ENCODE assay signal across 16 cellular contexts in the genomic region with DNA sequence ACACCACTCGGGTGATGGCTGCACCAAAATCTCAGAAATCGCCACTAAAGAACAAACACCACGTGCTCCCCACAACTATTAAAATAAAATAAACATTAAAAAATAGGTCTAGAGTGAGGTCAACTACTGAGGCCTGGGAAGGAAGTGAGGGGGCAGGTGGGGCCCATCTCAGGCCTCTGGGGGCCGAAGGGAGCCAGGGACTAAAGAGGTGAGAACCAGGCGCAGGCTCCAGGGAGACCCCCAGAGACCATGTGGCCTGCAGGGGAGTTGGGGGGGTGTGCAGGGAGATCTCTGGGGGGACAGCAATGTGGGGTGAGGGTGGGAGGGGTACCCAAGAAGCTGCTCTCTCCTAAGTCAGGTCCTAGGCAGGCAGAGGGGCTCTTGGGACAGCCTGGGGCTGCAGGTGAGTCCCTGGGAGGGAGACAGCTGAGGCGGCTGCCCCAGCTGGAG.
DNase-seq lines count a peak whose midpoint lies in the region; ATAC-seq and TF ChIP-seq lines count a peak whose summit lies in the region.
"Had no signal": no experiment of that assay in that cellular context is flagged by ENCODE, and none has a peak within 500 bp of the region (broad histone marks: within the 10 kb centered on the region; RNA-seq: fewer than 3 reads in every experiment).

No MANE protein-coding gene starts in this region.

- H3K27me3 Mint-ChIP-seq in Caco-2 (ENCODE audit: insufficient read depth, unreplicated experiment), result no peaks in the 10 kb centered on the region
- peaks cover 2% of the 10 kb centered on the region for H3K27me3 Mint-ChIP-seq in CD8-positive, alpha-beta T cell (ENCODE audit: low read depth)
- H3K27me3 Mint-ChIP-seq: T-cell had no signal

- no peaks in the 10 kb centered on the region for H3K4me1 Mint-ChIP-seq in Caco-2 (ENCODE audit: low read depth, unreplicated experiment)
- H3K4me1 Mint-ChIP-seq in CD8-positive, alpha-beta T cell (ENCODE audit: low read depth), result peaks cover 13% of the 10 kb centered on the region

- CTCF ChIA-PET in Caco-2 (lab: Charles Lee), result interaction anchor here (0.9 to 1.2 kb wide), 3 partner anchors 14 to 146 kb away, joined by 5 to 6 read pairs (median 6); a partner anchor contains a TSS
- CTCF ChIA-PET in CD8-positive, alpha-beta T cell (lab: Charles Lee), result interaction anchor here (1.7 kb wide), 1 partner anchor 165 kb away, joined by 4 read pairs; no protein-coding TSS in a partner anchor

- peak overlapping the region; percentile 97 for H3K27ac Mint-ChIP-seq in Caco-2 (ENCODE audit: unreplicated experiment)
- H3K27ac Mint-ChIP-seq in CD8-positive, alpha-beta T cell, result no peak overlapping the region
- H3K27ac Mint-ChIP-seq: activated naive CD8-positive, alpha-beta T cell treated with anti-CD3 and anti-CD28 coated beads, Interleukin-2, amount 50 U/mL, for 24 hours; T-cell had no signal

- no peaks in the 10 kb centered on the region for H3K36me3 Mint-ChIP-seq in Caco-2 (ENCODE audit: insufficient read depth, unreplicated experiment)
- H3K36me3 Mint-ChIP-seq in CD8-positive, alpha-beta T cell, result peaks cover 4% of the 10 kb centered on the region

- H3K9ac ChIP-seq in mucosa of rectum (ENCODE audit: low read depth in 1 of 2, low read length in 2 of 2), result peak overlapping the region; percentile 52 to 60

- POLR2A ChIA-PET in Caco-2 (lab: Charles Lee), result no interaction called here
- POLR2A ChIA-PET in CD8-positive, alpha-beta T cell (lab: Charles Lee), result no interaction called here

- intact Hi-C loops in Caco-2 (cut with micrococcal nuclease; ENCODE audit: unreplicated experiment), result loop anchor here (10.0 kb wide), 1 partner anchor 349 kb away; no protein-coding TSS in a partner anchor
- intact Hi-C loops in CD8-positive, alpha-beta T cell (cut with DNase I, micrococcal nuclease), result no loop called here

- H3K9me3 ChIP-seq in Caco-2 (no peaks in the 10 kb centered on the region), ectodermal cell (ENCODE audit: control insufficient read depth, low read length) (no peaks in the 10 kb centered on the region), mucosa of rectum (ENCODE audit: control insufficient read depth in 2 of 2, low read length in 2 of 2) (no peaks in the 10 kb centered on the region)
- H3K9me3 ChIP-seq in CD8-positive, alpha-beta T cell (ENCODE audit: low read length), result no peaks in the 10 kb centered on the region
- H3K9me3 ChIP-seq: heart left ventricle had no signal

- peak overlapping the region; percentile 96 for H3K4me3 Mint-ChIP-seq in Caco-2 (ENCODE audit: unreplicated experiment)
- H3K4me3 Mint-ChIP-seq in CD8-positive, alpha-beta T cell, result no peak overlapping the region
- H3K4me3 Mint-ChIP-seq: activated naive CD8-positive, alpha-beta T cell treated with anti-CD3 and anti-CD28 coated beads, Interleukin-2, amount 50 U/mL, for 24 hours; T-cell had no signal

- ATAC-seq in GM19328 (IDR thresholded peaks at IDR 0.05; ENCODE audit: unreplicated experiment), result no peak
- no peak for ATAC-seq in CD8-positive, alpha-beta T cell
- ATAC-seq: activated naive CD8-positive, alpha-beta T cell treated with anti-CD3 and anti-CD28 coated beads, Interleukin-2, amount 50 U/mL, for 24 hours; T-cell had no signal

- H3K27me3 ChIP-seq in Caco-2 (replicated peaks; ENCODE audit: control insufficient read depth, insufficient read depth, low read length) (no peaks in the 10 kb centered on the region), ectodermal cell (ENCODE audit: control insufficient read depth, insufficient read depth, low read length, poor library complexity, severe bottlenecking) (peaks cover 35% of the 10 kb centered on the region), mucosa of rectum (ENCODE audit: control insufficient read depth in 2 of 2, insufficient read depth in 2 of 2, low read length in 2 of 2) (peaks cover 0 to 6% of the 10 kb centered on the region in 2 donors)
- H3K27me3 ChIP-seq in CD8-positive, alpha-beta T cell (ENCODE audit: insufficient read depth, low read length), result no peaks in the 10 kb centered on the region

- H3K4me1 ChIP-seq in Caco-2 (no peaks in the 10 kb centered on the region), ectodermal cell (ENCODE audit: control insufficient read depth, insufficient read depth, low read length) (peaks cover 20% of the 10 kb centered on the region), mucosa of rectum (ENCODE audit: control insufficient read depth in 2 of 2, insufficient read depth in 2 of 2, low read length in 2 of 2) (peaks cover 18 to 21% of the 10 kb centered on the region in 2 donors)
- peaks cover 14% of the 10 kb centered on the region for H3K4me1 ChIP-seq in CD8-positive, alpha-beta T cell (ENCODE audit: insufficient read depth, low read length)

- peak overlapping the region; percentile 47 for H3K4me3 ChIP-seq in Caco-2 (ENCODE audit: low read depth, low read length)
- H3K4me3 ChIP-seq in LNCaP clone FGC (ENCODE audit: low read depth, low read length), result peak overlapping the region; percentile 69
- H3K4me3 ChIP-seq in ectodermal cell (ENCODE audit: insufficient read depth, low read depth, low read length), result peak overlapping the region; percentile 36
- peak overlapping the region; percentile 65 to 69 for H3K4me3 ChIP-seq in mucosa of rectum (ENCODE audit: low read length in 2 of 2)
- no peak overlapping the region for H3K4me3 ChIP-seq in coronary artery
- H3K4me3 ChIP-seq in CD8-positive, alpha-beta T cell (ENCODE audit: low read depth, low read length), result no peak overlapping the region
- H3K4me3 ChIP-seq: heart left ventricle had no signal

- no peaks in the 10 kb centered on the region for H3K36me3 ChIP-seq in Caco-2 (ENCODE audit: control insufficient read depth, insufficient read depth, low read length)
- H3K36me3 ChIP-seq in ectodermal cell (ENCODE audit: control insufficient read depth, insufficient read depth, low read length), result no peaks in the 10 kb centered on the region
- H3K36me3 ChIP-seq in mucosa of rectum (ENCODE audit: control insufficient read depth in 2 of 2, insufficient read depth in 2 of 2, low read length in 2 of 2), result peaks cover 0 to 5% of the 10 kb centered on the region in 2 donors
- H3K36me3 ChIP-seq in CD8-positive, alpha-beta T cell (ENCODE audit: insufficient read depth, low read length), result no peaks in the 10 kb centered on the region

- WGBS in ectodermal cell, 2 experiments, result 85% methylated on average over 4 to 6 of the region's 6 CpGs

- TF ChIP-seq CTCF in Caco-2 (IDR thresholded peaks at IDR 0.05; ENCODE audit: insufficient read depth in 1 of 2, low read depth in 1 of 2, low read length in 1 of 2, severe bottlenecking in 1 of 2, unreplicated experiment in 1 of 2) (no peak), LNCaP clone FGC (IDR thresholded peaks at IDR 0.05; ENCODE audit: control insufficient read depth, extremely low read depth, insufficient read depth) (no peak), coronary artery (IDR thresholded peaks at IDR 0.05) (no peak)
- TF ChIP-seq CTCF in CD8-positive, alpha-beta T cell (IDR thresholded peaks at IDR 0.05), result no peak

- H3K9me3 Mint-ChIP-seq in Caco-2 (ENCODE audit: unreplicated experiment), result no peaks in the 10 kb centered on the region
- no peaks in the 10 kb centered on the region for H3K9me3 Mint-ChIP-seq in CD8-positive, alpha-beta T cell
- H3K9me3 Mint-ChIP-seq: activated naive CD8-positive, alpha-beta T cell treated with anti-CD3 and anti-CD28 coated beads, Interleukin-2, amount 50 U/mL, for 24 hours; T-cell had no signal

- H3K27ac ChIP-seq in ectodermal cell (ENCODE audit: insufficient read depth, low read depth, low read length, poor library complexity, severe bottlenecking) (no peak overlapping the region), mucosa of rectum (ENCODE audit: low read depth in 2 of 2, low read length in 2 of 2) (peak overlapping the region; percentile 72 to 77), coronary artery (no peak overlapping the region)
- no peak overlapping the region for H3K27ac ChIP-seq in CD8-positive, alpha-beta T cell (ENCODE audit: low read depth, low read length)
- H3K27ac ChIP-seq: heart left ventricle had no signal

- no TSS peak for BruUV-seq in Caco-2 (replicated peaks; lab: Mats Ljungman, UMichigan)

- DNase-seq in Caco-2, result no peak
- DNase-seq in LNCaP clone FGC (ENCODE audit: low read depth), result no peak
- no peak for DNase-seq in coronary artery (ENCODE audit: low spot score)
- no peak for DNase-seq in CD8-positive, alpha-beta T cell
- no peak for DNase-seq in NCI-H1092 (lab: John Stamatoyannopoulos, UW)
- DNase-seq: activated CD4-positive, CD25-positive, alpha-beta regulatory T cell treated with anti-CD3 and anti-CD28 coated beads, Interleukin-2, amount 50 U/mL, for 72 hours; activated naive CD8-positive, alpha-beta T cell treated with anti-CD3 and anti-CD28 coated beads, Interleukin-2, amount 50 U/mL, for 24 hours; cerebellar nuclear complex; IMR-90; NCI-H345; nucleus accumbens; T-cell had no signal

Comparison
In these comparisons a context has a peak if more than half of its experiments do, and no peak if none do; other contexts are left out.
1. H3K4me3 ChIP-seq: peak in Caco-2 (single experiment), LNCaP clone FGC (single experiment), ectodermal cell (single experiment) and mucosa of rectum (2 of 2); none in coronary artery (single experiment) and CD8-positive, alpha-beta T cell (single experiment).
2. H3K27ac ChIP-seq: peak in mucosa of rectum (2 of 2); none in ectodermal cell (single experiment), coronary artery (0 of 2) and CD8-positive, alpha-beta T cell (single experiment).